Comparison of ENCODE assay signal across 11 cellular contexts in genomic region chr10:13117842-13118783, GRCh38. TPM values are rescaled to one million over a fixed set of nuclear protein-coding genes. Genes with fewer than 3 reads are reported as not detected.
DNase-seq lines count a peak whose midpoint lies in the region; ATAC-seq and TF ChIP-seq lines count a peak whose summit lies in the region.
"Had no signal": no experiment of that assay in that cellular context is flagged by ENCODE, and none has a peak within 500 bp of the region (broad histone marks: within the 10 kb centered on the region; RNA-seq: fewer than 3 reads in every experiment).

No MANE protein-coding gene starts in this region.

- H3K4me1 Mint-ChIP-seq in CD8-positive, alpha-beta memory T cell: peaks cover 29 to 45% (median 43%) of the 10 kb centered on the region in 3 donors
- H3K4me1 Mint-ChIP-seq in nephron progenitor cell: peaks cover 9% of the 10 kb centered on the region

- DNase-seq in CD8-positive, alpha-beta memory T cell: peak in 1 of 5 donors; percentile 4
- DNase-seq in NB4 (ENCODE audit: low read depth) (peak; percentile 65), nephron progenitor cell (no peak), aorta (no peak), NCI-H82 (lab: John Stamatoyannopoulos, UW) (no peak), DMS114 treated with DMSO at 0.1 percent for 48 hours (lab: John Stamatoyannopoulos, UW; ENCODE audit: unreplicated experiment) (no peak)
- DNase-seq: activated effector memory CD4-positive, alpha-beta T cell treated with Interleukin-2 at 50 U/mL for 16 hours; Caco-2; NCI-H526 had no signal

- H3K4me1 ChIP-seq in CD8-positive, alpha-beta memory T cell (ENCODE audit: insufficient read depth, low read length): no peaks in the 10 kb centered on the region
- no peaks in the 10 kb centered on the region for H3K4me1 ChIP-seq in aorta (ENCODE audit: control insufficient read depth in 1 of 2, insufficient read depth in 2 of 2, low read length in 2 of 2)
- H3K4me1 ChIP-seq: Caco-2 had no signal

- H3K9me3 ChIP-seq in CD8-positive, alpha-beta memory T cell (ENCODE audit: low read length): no peaks in the 10 kb centered on the region
- no peaks in the 10 kb centered on the region for H3K9me3 ChIP-seq in aorta (ENCODE audit: control insufficient read depth, low read length)
- H3K9me3 ChIP-seq: Caco-2 had no signal

- 71 to 76% methylated on average over 14 of the region's 14 CpGs for WGBS in aorta, 2 donors

- no peaks in the 10 kb centered on the region for H3K27me3 ChIP-seq in CD8-positive, alpha-beta memory T cell (ENCODE audit: insufficient read depth, low read length, poor library complexity, severe bottlenecking)
- H3K27me3 ChIP-seq in aorta (ENCODE audit: control insufficient read depth in 1 of 2, insufficient read depth in 2 of 2, low read length in 1 of 2): no peaks in the 10 kb centered on the region

- CTCF ChIA-PET in CD8-positive, alpha-beta memory T cell (lab: Charles Lee): interaction anchor here (0.7 to 1.5 kb wide), 3 partner anchors 9 to 25 kb away, joined by 3 read pairs; no protein-coding TSS in a partner anchor

- peaks cover 21 to 81% (median 46%) of the 10 kb centered on the region in 3 donors for H3K36me3 Mint-ChIP-seq in CD8-positive, alpha-beta memory T cell
- peaks cover 10% of the 10 kb centered on the region for H3K36me3 Mint-ChIP-seq in nephron progenitor cell (ENCODE audit: low read depth)

- ATAC-seq in aorta (ENCODE audit: low FRiP score) (no peak), GM18868 (IDR thresholded peaks at IDR 0.05; ENCODE audit: unreplicated experiment) (no peak)

- H3K27ac ChIP-seq in CD8-positive, alpha-beta memory T cell (ENCODE audit: low read depth, low read length): no peak overlapping the region
- H3K27ac ChIP-seq in angular gyrus (ENCODE audit: low read depth, low read length) (peak overlapping the region; percentile 46), aorta (ENCODE audit: low read depth in 1 of 2, low read length in 2 of 2) (no peak overlapping the region)

- H3K36me3 ChIP-seq in CD8-positive, alpha-beta memory T cell (ENCODE audit: insufficient read depth, low read length): peaks cover 38% of the 10 kb centered on the region
- peaks cover 7% of the 10 kb centered on the region in 2 donors for H3K36me3 ChIP-seq in aorta (ENCODE audit: control insufficient read depth in 1 of 2, insufficient read depth in 2 of 2, low read length in 1 of 2)

- no peak overlapping the region for H3K4me3 ChIP-seq in CD8-positive, alpha-beta memory T cell (ENCODE audit: low read length)
- H3K4me3 ChIP-seq in NB4 (ENCODE audit: low read depth, low read length) (no peak overlapping the region), aorta (ENCODE audit: low read length in 2 of 2) (no peak overlapping the region)

- no peaks in the 10 kb centered on the region for H3K27me3 Mint-ChIP-seq in CD8-positive, alpha-beta memory T cell
- H3K27me3 Mint-ChIP-seq in nephron progenitor cell (ENCODE audit: low read depth, poor library complexity): peaks cover 5% of the 10 kb centered on the region

- POLR2A ChIA-PET in CD8-positive, alpha-beta memory T cell (lab: Charles Lee): no interaction called here

- intact Hi-C loops in aorta (cut with DNase I): no loop called here

- no peak for TF ChIP-seq CTCF in NB4 (IDR thresholded peaks at IDR 0.05; ENCODE audit: low read depth, low read length)
- no peak for TF ChIP-seq CTCF in nephron progenitor cell (IDR thresholded peaks at IDR 0.05)

- TF ChIP-seq POLR2A in NB4 (IDR thresholded peaks at IDR 0.05; ENCODE audit: extremely low read depth, insufficient read length): no peak

- peak overlapping the region in 7 of 8 donors; percentile 24 to 80 (median 64) for H3K27ac Mint-ChIP-seq in CD8-positive, alpha-beta memory T cell
- H3K27ac Mint-ChIP-seq in nephron progenitor cell: peak overlapping the region; percentile 30

- peak overlapping the region in 4 of 7 donors; percentile 46 to 80 (median 64) for H3K4me3 Mint-ChIP-seq in CD8-positive, alpha-beta memory T cell
- no peak overlapping the region for H3K4me3 Mint-ChIP-seq in nephron progenitor cell

- no peaks in the 10 kb centered on the region for H3K9me3 Mint-ChIP-seq in CD8-positive, alpha-beta memory T cell
- no peaks in the 10 kb centered on the region for H3K9me3 Mint-ChIP-seq in nephron progenitor cell

RNA-seq across cellular contexts. Expression of gene OPTN, which starts 18.1 kb away (rescaled TPM):
- total RNA-seq in CD8-positive, alpha-beta memory T cell: 10 to 100 TPM; 53.4 to 55.3 TPM
- 96.9 TPM for polyA plus RNA-seq in CD8-positive, alpha-beta memory T cell
- 100 to 1,000 TPM in 1 of 2 donors, 10 to 100 TPM in 1; 87.4 to 107 TPM for total RNA-seq in aorta
- polyA plus RNA-seq in aorta: 100 to 1,000 TPM in 1 of 2 donors, 10 to 100 TPM in 1; 92.0 to 115 TPM

RNA-seq across cellular contexts. Expression of gene MCM10, which starts 43.2 kb away (rescaled TPM):
- total RNA-seq in CD8-positive, alpha-beta memory T cell: 10 to 100 TPM; 71.3 to 73.1 TPM
- polyA plus RNA-seq in CD8-positive, alpha-beta memory T cell: not detected
- total RNA-seq in aorta: under 1 TPM; 0.78 to 0.81 TPM
- polyA plus RNA-seq in aorta: under 1 TPM in 1 of 2 donors, not detected in 1; 0.13 TPM

Comparison
In these comparisons a context has a peak if more than half of its experiments do, and no peak if none do; other contexts are left out.
1. RNA of gene MCM10, which starts 43.2 kb away (total RNA-seq): 71.3 to 73.1 TPM in CD8-positive, alpha-beta memory T cell; 0.78 to 0.81 TPM in aorta; every median in the first group is over 10 times any median in the second.